23 cellular contexts compared by ENCODE assay signal in the genomic region with DNA sequence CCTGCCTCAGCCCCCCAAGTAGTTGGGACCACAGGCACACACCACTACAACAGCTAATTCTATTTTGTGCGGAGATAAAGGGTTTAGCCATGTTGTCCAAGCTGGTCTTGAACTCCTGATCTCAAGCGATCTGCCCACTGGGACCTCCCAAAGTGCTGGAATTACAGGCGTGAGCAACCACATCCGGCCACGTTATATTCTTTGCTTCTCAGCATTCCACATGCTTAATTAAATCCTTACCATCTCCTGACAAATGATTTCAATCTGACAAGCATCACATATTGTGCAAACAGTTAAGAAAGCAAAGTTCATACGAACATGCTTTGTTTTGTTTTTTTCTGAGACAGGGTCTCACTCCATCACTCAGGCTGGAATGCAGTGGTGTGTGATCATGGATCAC. TPM values are rescaled to one million over a fixed set of nuclear protein-coding genes. Genes with fewer than 3 reads are reported as not detected.
DNase-seq lines count a peak whose midpoint lies in the region; ATAC-seq, FAIRE-seq and TF ChIP-seq lines count a peak whose summit lies in the region.
"Had no signal": no experiment of that assay in that cellular context is flagged by ENCODE, and none has a peak within 500 bp of the region (broad histone marks: within the 10 kb centered on the region; RNA-seq: fewer than 3 reads in every experiment).

No MANE protein-coding gene starts in this region.

- no peak for FAIRE-seq in small intestine (lab: Jason Lieb, UNC)
- FAIRE-seq: A204.1, H1 had no signal

- ATAC-seq in Right ventricle myocardium superior (ENCODE audit: poor library complexity) (no peak), GM21390 (IDR thresholded peaks at IDR 0.05; ENCODE audit: unreplicated experiment) (no peak)

- intact Hi-C loops in Right ventricle myocardium superior (cut with DNase I), result loop anchor here (2.0 kb wide), 1 partner anchor 91 kb away; no protein-coding TSS in a partner anchor

- POLR2A ChIA-PET in RWPE1 (lab: Yijun Ruan, JAX; ENCODE audit: low non-redundant PET), result no interaction called here

- WGBS in small intestine, 3 donors, result 89 to 94% (median 91%) methylated on average over 6 of the region's 6 CpGs

- H3K4me3 ChIP-seq in cardiac muscle cell (no peak overlapping the region), fibroblast of villous mesenchyme (ENCODE audit: low read depth, low read length) (no peak overlapping the region), small intestine (ENCODE audit: low read depth in 1 of 2, low read length in 2 of 2) (no peak overlapping the region)
- H3K4me3 ChIP-seq: heart left ventricle, lung, mucosa of descending colon, right atrium auricular region, upper lobe of right lung had no signal

- H3K27me3 ChIP-seq in cardiac muscle cell (no peaks in the 10 kb centered on the region), small intestine (ENCODE audit: control insufficient read depth in 2 of 2, insufficient read depth in 2 of 2, low read length in 2 of 2) (no peaks in the 10 kb centered on the region)
- H3K27me3 ChIP-seq: heart left ventricle, right atrium auricular region, upper lobe of right lung had no signal

- TF ChIP-seq CTCF in cardiac muscle cell (IDR thresholded peaks at IDR 0.05; ENCODE audit: low read depth, low read length), result no peak
- TF ChIP-seq CTCF in RWPE1 (conservative IDR thresholded peaks at IDR 0.05; ENCODE audit: low read depth), result no peak
- TF ChIP-seq CTCF in fibroblast of villous mesenchyme (IDR thresholded peaks at IDR 0.05; ENCODE audit: insufficient read depth, low read depth, low read length), result no peak

- DNase-seq in cardiac muscle cell (ENCODE audit: low read depth in 1 of 2, low spot score in 1 of 2) (no peak), Right ventricle myocardium superior (no peak), RWPE1 (ENCODE audit: low spot score) (no peak), fibroblast of villous mesenchyme (ENCODE audit: low read depth) (peak; percentile 51), small intestine (no peak), H4 (ENCODE audit: low spot score) (no peak), iPS-NIHi11 (ENCODE audit: low spot score) (no peak)
- DNase-seq: activated CD4-positive, alpha-beta T cell treated with anti-CD3 and anti-CD28 coated beads, Interleukin-2, amount 50 U/mL, for 1 hour; activated CD8-positive, alpha-beta memory T cell treated with anti-CD3 and anti-CD28 coated beads, Interleukin-2, amount 10 ng/mL, durations not matched to agents 7 days and 5 days; activated naive CD4-positive, alpha-beta T cell treated with Interleukin-2 at 50 U/mL for 16 hours; heart left ventricle; IMR-90; mucosa of descending colon; stimulated activated CD4-positive, alpha-beta T cell treated with anti-CD3 and anti-CD28 coated beads, Interleukin-4, amount 100 ng/mL, for 24 hours; upper lobe of right lung had no signal

- H3K9me3 ChIP-seq in cardiac muscle cell (ENCODE audit: low read depth), result no peaks in the 10 kb centered on the region
- H3K9me3 ChIP-seq in small intestine (ENCODE audit: control insufficient read depth, low read depth), result no peaks in the 10 kb centered on the region
- H3K9me3 ChIP-seq: heart left ventricle, mucosa of descending colon, right atrium auricular region, upper lobe of right lung had no signal

- H3K27ac ChIP-seq in cardiac muscle cell, result peak overlapping the region; percentile 31
- peak overlapping the region; percentile 22 for H3K27ac ChIP-seq in RWPE1
- no peak overlapping the region for H3K27ac ChIP-seq in small intestine (ENCODE audit: low read depth in 1 of 2, low read length in 1 of 2)
- H3K27ac ChIP-seq: parathyroid adenoma, upper lobe of right lung had no signal

- peaks cover 36% of the 10 kb centered on the region for H3K36me3 ChIP-seq in cardiac muscle cell
- H3K36me3 ChIP-seq in small intestine (ENCODE audit: control insufficient read depth in 2 of 2, insufficient read depth in 2 of 2, low read length in 2 of 2), result peaks cover 9 to 14% of the 10 kb centered on the region in 2 donors

- peaks cover 3% of the 10 kb centered on the region for H3K4me1 ChIP-seq in cardiac muscle cell (ENCODE audit: low read depth)
- H3K4me1 ChIP-seq in small intestine (ENCODE audit: control insufficient read depth in 2 of 2, insufficient read depth in 1 of 2, low read depth in 1 of 2, low read length in 1 of 2), result no peaks in the 10 kb centered on the region
- H3K4me1 ChIP-seq: parathyroid adenoma, upper lobe of right lung had no signal

- CTCF ChIA-PET in RWPE1 (lab: Yijun Ruan, JAX), result interaction anchor here (0.6 to 7.7 kb wide), 4 partner anchors 10 to 152 kb away, joined by 3 to 94 read pairs (median 4); no protein-coding TSS in a partner anchor

RNA-seq across cellular contexts. Expression of gene HIGD1B, which starts 18.2 kb away (rescaled TPM):
- not detected in 2 replicates for total RNA-seq in cardiac muscle cell
- 0.55 TPM in 1 of 2 replicates, not detected in the other for polyA plus RNA-seq in cardiac muscle cell
- total RNA-seq in Right ventricle myocardium superior, result 17.4 TPM
- not detected in 2 replicates for total RNA-seq in fibroblast of villous mesenchyme
- 1 to 10 TPM in 2 of 3 donors, not detected in 1; 1.5 to 6.5 TPM for polyA plus RNA-seq in small intestine
- total RNA-seq in H4 (2014; rRNA removed; shearing (Covaris generic)), result not detected in 2 replicates
- total RNA-seq: activated CD8-positive, alpha-beta memory T cell treated with anti-CD3 and anti-CD28 coated beads, Interleukin-2, amount 10 ng/mL, durations not matched to agents 7 days and 5 days; H1; IMR-90; WTC11 had no signal
- polyA plus RNA-seq: H1, IMR-90, neural cell had no signal

RNA-seq across cellular contexts. Expression of gene EFTUD2, which starts 33.3 kb away (rescaled TPM):
- total RNA-seq in cardiac muscle cell (101 and 151 TPM in 2 replicates), Right ventricle myocardium superior (66.9 TPM), fibroblast of villous mesenchyme (75.6 and 83.8 TPM in 2 replicates)
- polyA plus RNA-seq in cardiac muscle cell (105 and 141 TPM in 2 replicates), small intestine (10 to 100 TPM; 19.9 to 42.1 (median 25.4) TPM)
- total RNA-seq in H4 (2014; rRNA removed; shearing (Covaris generic)), result 120 and 173 TPM in 2 replicates

RNA-seq across cellular contexts. Expression of gene GJC1, which starts 35.8 kb away (rescaled TPM):
- total RNA-seq in cardiac muscle cell (25.8 and 37.3 TPM in 2 replicates), Right ventricle myocardium superior (16.1 TPM), fibroblast of villous mesenchyme (30.2 and 40.6 TPM in 2 replicates)
- polyA plus RNA-seq in cardiac muscle cell (14.8 and 27.0 TPM in 2 replicates), small intestine (1 to 10 TPM in 1 of 3 donors, not detected in 2; 3.2 TPM)
- total RNA-seq in H4 (2014; rRNA removed; shearing (Covaris generic)), result 8.2 and 8.8 TPM in 2 replicates

RNA-seq across cellular contexts. Expression of gene GFAP, which starts 49.4 kb away (rescaled TPM):
- 3.5 and 11.0 TPM in 2 replicates for total RNA-seq in cardiac muscle cell
- 4.0 and 7.0 TPM in 2 replicates for polyA plus RNA-seq in cardiac muscle cell
- total RNA-seq in Right ventricle myocardium superior, result 4.7 TPM
- total RNA-seq in fibroblast of villous mesenchyme, result 0.86 and 1.9 TPM in 2 replicates
- 1 to 10 TPM in 1 of 3 donors, under 1 TPM in 1, not detected in 1; 0.45 to 1.3 TPM for polyA plus RNA-seq in small intestine
- total RNA-seq in H4 (2014; rRNA removed; shearing (Covaris generic)), result not detected in 2 replicates
- total RNA-seq: activated CD8-positive, alpha-beta memory T cell treated with anti-CD3 and anti-CD28 coated beads, Interleukin-2, amount 10 ng/mL, durations not matched to agents 7 days and 5 days; upper lobe of right lung had no signal
- polyA plus RNA-seq: neural cell had no signal

Comparison
In these comparisons a context has a peak if more than half of its experiments do, and no peak if none do; other contexts are left out.
1. RNA of gene HIGD1B, which starts 18.2 kb away (total RNA-seq): 17.4 TPM in Right ventricle myocardium superior (single experiment); not detected in cardiac muscle cell, not detected in fibroblast of villous mesenchyme and not detected in H4; every median in the first group is over 10 times any median in the second.
2. H3K27ac ChIP-seq: peak in cardiac muscle cell (single experiment) and RWPE1 (single experiment); none in small intestine (0 of 2).